ENCODE assay signal across 1 cellular context in genomic region chr6:24145690-24146131, GRCh38.
A peak's percentile ranks its signal among the peaks of the same experiment; 100 is the strongest.
TF ChIP-seq lines count a peak whose summit lies in the region.

No MANE protein-coding gene starts in this region.

TF ChIP-seq in HepG2, 621 proteins besides CTCF, POLR2A, EP300 and RAD21 (continued from another document and continues in another):
- no peak for TF ChIP-seq LBX2 (CRISPR knock-in tag; IDR thresholded peaks at IDR 0.05; ENCODE audit: borderline replicate concordance)
- no peak for TF ChIP-seq THAP8 (CRISPR knock-in tag; IDR thresholded peaks at IDR 0.05; ENCODE audit: borderline replicate concordance)
- TF ChIP-seq HMG20A (CRISPR knock-in tag; IDR thresholded peaks at IDR 0.05; ENCODE audit: borderline replicate concordance) = peak; percentile 89
- TF ChIP-seq SSRP1 (CRISPR knock-in tag; IDR thresholded peaks at IDR 0.05) = no peak
- TF ChIP-seq ZNF501 (CRISPR knock-in tag; IDR thresholded peaks at IDR 0.05) = peak; percentile 57; the same call in 1 of the 2 replicates
- no peak for TF ChIP-seq ZNF460 (CRISPR knock-in tag; IDR thresholded peaks at IDR 0.05; ENCODE audit: borderline replicate concordance)
- TF ChIP-seq HIC2 (CRISPR knock-in tag; IDR thresholded peaks at IDR 0.05; ENCODE audit: low read depth) = no peak; the same call in 1 of the 2 replicates
- peak; percentile 67; the same call in 1 of the 2 replicates for TF ChIP-seq ZNF609 (CRISPR knock-in tag; IDR thresholded peaks at IDR 0.05; ENCODE audit: borderline replicate concordance)
- no peak for TF ChIP-seq ZFP37 (CRISPR knock-in tag; IDR thresholded peaks at IDR 0.05; ENCODE audit: borderline replicate concordance)
- peak; percentile 34; the same call in 1 of the 2 replicates for TF ChIP-seq GATA4 (IDR thresholded peaks at IDR 0.05; ENCODE audit: borderline replicate concordance, low read depth)
- TF ChIP-seq MXD3 (CRISPR knock-in tag; IDR thresholded peaks at IDR 0.05) = no peak
- no peak for TF ChIP-seq CSRNP1 (CRISPR knock-in tag; IDR thresholded peaks at IDR 0.05)
- TF ChIP-seq SIX4 (CRISPR knock-in tag; IDR thresholded peaks at IDR 0.05) = peak; percentile 94
- TF ChIP-seq GABPA (IDR thresholded peaks at IDR 0.05; ENCODE audit: low read depth, low read length) = no peak
- TF ChIP-seq GABPA (CRISPR knock-in tag; IDR thresholded peaks at IDR 0.05; ENCODE audit: low read depth) = no peak
- TF ChIP-seq AHDC1 (CRISPR knock-in tag; IDR thresholded peaks at IDR 0.05; ENCODE audit: borderline replicate concordance) = peak; percentile 91; the same call in 1 of the 2 replicates
- no peak for TF ChIP-seq EZH2 (conservative IDR thresholded peaks at IDR 0.05; ENCODE audit: low read depth, low read length)
- no peak for TF ChIP-seq NFATC3 (CRISPR knock-in tag; IDR thresholded peaks at IDR 0.05)
- TF ChIP-seq SP5 (CRISPR knock-in tag; IDR thresholded peaks at IDR 0.05; ENCODE audit: borderline replicate concordance, low read depth) = peak; percentile 57; the same call in 1 of the 2 replicates
- TF ChIP-seq GLMP (CRISPR knock-in tag; IDR thresholded peaks at IDR 0.05; ENCODE audit: borderline replicate concordance) = no peak
- TF ChIP-seq GMEB2 (CRISPR knock-in tag; IDR thresholded peaks at IDR 0.05; ENCODE audit: low read depth) = no peak
- no peak for TF ChIP-seq SIN3B (IDR thresholded peaks at IDR 0.05; ENCODE audit: low read length)
- TF ChIP-seq CSRNP2 (CRISPR knock-in tag; conservative IDR thresholded peaks at IDR 0.05; ENCODE audit: low read depth) = no peak
- peak; percentile 68; the same call in 1 of the 2 replicates for TF ChIP-seq ERF (CRISPR knock-in tag; IDR thresholded peaks at IDR 0.05)
- TF ChIP-seq SIX1 (CRISPR knock-in tag; IDR thresholded peaks at IDR 0.05; ENCODE audit: borderline replicate concordance) = peak; percentile 92
- TF ChIP-seq KDM6A (CRISPR knock-in tag; IDR thresholded peaks at IDR 0.05; ENCODE audit: low read depth) = 0 out of 2 replicates have a peak, but pooled peaks have one; percentile 39
- TF ChIP-seq PAWR (CRISPR knock-in tag; IDR thresholded peaks at IDR 0.05; ENCODE audit: borderline replicate concordance) = no peak
- peak; percentile 77; the same call in 1 of the 2 replicates for TF ChIP-seq NFIC (IDR thresholded peaks at IDR 0.05; ENCODE audit: low read length)
- TF ChIP-seq ZNF44 (CRISPR knock-in tag; IDR thresholded peaks at IDR 0.05) = no peak
- no peak for TF ChIP-seq TGIF2 (CRISPR knock-in tag; IDR thresholded peaks at IDR 0.05)
- no peak; the same call in 1 of the 2 replicates for TF ChIP-seq ELF1 (CRISPR knock-in tag; IDR thresholded peaks at IDR 0.05)
- no peak for TF ChIP-seq ZNF562 (CRISPR knock-in tag; IDR thresholded peaks at IDR 0.05; ENCODE audit: borderline replicate concordance)
- no peak for TF ChIP-seq MAFG (CRISPR knock-in tag; IDR thresholded peaks at IDR 0.05)
- TF ChIP-seq ARID3A (IDR thresholded peaks at IDR 0.05; ENCODE audit: low read depth, low read length) = no peak
- no peak for TF ChIP-seq ZNF251 (CRISPR knock-in tag; IDR thresholded peaks at IDR 0.05)
